In genomic region chr17:38724337-38724988, GRCh38 we compare ENCODE assay signal across 11 cellular contexts. TPM values are rescaled to one million over a fixed set of nuclear protein-coding genes. Genes with fewer than 3 reads are reported as not detected.
DNase-seq lines count a peak whose midpoint lies in the region; ATAC-seq and TF ChIP-seq lines count a peak whose summit lies in the region.
"Had no signal": no experiment of that assay in that cellular context is flagged by ENCODE, and none has a peak within 500 bp of the region (broad histone marks: within the 10 kb centered on the region; RNA-seq: fewer than 3 reads in every experiment).

No MANE protein-coding gene starts in this region.

- POLR2A ChIA-PET in activated CD4-positive, alpha-beta T cell treated with anti-CD3 and anti-CD28 coated beads for 36 hours (lab: Charles Lee), result interaction anchor here (1.6 kb wide), 1 partner anchor 14 kb away, joined by 4 read pairs; no protein-coding TSS in a partner anchor
- POLR2A ChIA-PET in GM10248 (lab: Yijun Ruan, JAX), result no interaction called here

- peak overlapping the region; percentile 10 for H3K27ac Mint-ChIP-seq in activated CD4-positive, alpha-beta T cell treated with anti-CD3 and anti-CD28 coated beads for 36 hours
- no peak overlapping the region for H3K27ac Mint-ChIP-seq in activated T-helper 1 cell treated with anti-CD3 and anti-CD28 coated beads, Interleukin-12 subunit alpha, Interleukin-12 subunit beta, Interleukin-2, Interleukin-4 antibody, amounts not matched to agents 30 ng/mL and 10 ng/mL and 1 ng/mL, durations not matched to agents 14 hours and 24 hours and 36 hours
- H3K27ac Mint-ChIP-seq: T-helper 1 cell treated with Interleukin-12 subunit alpha and Interleukin-12 subunit beta and Interleukin-4 antibody, amounts not matched to agents 30 μg/mL and 1 μg/mL, for 36 hours had no signal

- H3K4me3 Mint-ChIP-seq in activated CD4-positive, alpha-beta T cell treated with anti-CD3 and anti-CD28 coated beads for 36 hours, result no peak overlapping the region
- H3K4me3 Mint-ChIP-seq in activated T-helper 1 cell treated with anti-CD3 and anti-CD28 coated beads, Interleukin-12 subunit alpha, Interleukin-12 subunit beta, Interleukin-2, Interleukin-4 antibody, amounts not matched to agents 30 ng/mL and 10 ng/mL and 1 ng/mL, durations not matched to agents 14 hours and 24 hours and 36 hours, result no peak overlapping the region
- H3K4me3 Mint-ChIP-seq: T-helper 1 cell treated with Interleukin-12 subunit alpha and Interleukin-12 subunit beta and Interleukin-4 antibody, amounts not matched to agents 30 μg/mL and 1 μg/mL, for 36 hours had no signal

- no peak for ATAC-seq in activated CD4-positive, alpha-beta T cell treated with anti-CD3 and anti-CD28 coated beads for 36 hours
- ATAC-seq in left cardiac atrium, result peak; percentile 50 to 68

- TF ChIP-seq CTCF in GM10248 (IDR thresholded peaks at IDR 0.05; ENCODE audit: control extremely low read depth, extremely low read depth, low read depth, missing control alignments), result no peak

- no peaks in the 10 kb centered on the region for H3K27me3 Mint-ChIP-seq in activated CD4-positive, alpha-beta T cell treated with anti-CD3 and anti-CD28 coated beads for 36 hours
- no peaks in the 10 kb centered on the region for H3K27me3 Mint-ChIP-seq in activated T-helper 1 cell treated with anti-CD3 and anti-CD28 coated beads, Interleukin-12 subunit alpha, Interleukin-12 subunit beta, Interleukin-2, Interleukin-4 antibody, amounts not matched to agents 30 ng/mL and 10 ng/mL and 1 ng/mL, durations not matched to agents 14 hours and 24 hours and 36 hours (ENCODE audit: insufficient read depth)

- intact Hi-C loops in activated CD4-positive, alpha-beta T cell treated with anti-CD3 and anti-CD28 coated beads for 36 hours (cut with DNase I, micrococcal nuclease), result no loop called here
- intact Hi-C loops in left cardiac atrium (cut with DNase I), result no loop called here
- intact Hi-C loops in activated T-helper 1 cell treated with anti-CD3 and anti-CD28 coated beads, Interleukin-12 subunit alpha, Interleukin-12 subunit beta, Interleukin-2, Interleukin-4 antibody, amounts not matched to agents 30 ng/mL and 10 ng/mL and 1 ng/mL, durations not matched to agents 14 hours and 24 hours and 36 hours (cut with micrococcal nuclease), result no loop called here

- no peak for DNase-seq in activated CD4-positive, alpha-beta T cell treated with anti-CD3 and anti-CD28 coated beads for 36 hours
- DNase-seq in activated CD4-positive, alpha-beta T cell treated with anti-CD3 and anti-CD28 coated beads, Interleukin-2, amount 50 U/mL, for 1 hour, result no peak
- DNase-seq in SHP77 treated with DMSO at 0.1 percent for 48 hours (lab: John Stamatoyannopoulos, UW), result peak; percentile 89
- peak; percentile 68 for DNase-seq in left cardiac atrium
- no peak for DNase-seq in GM10248 (ENCODE audit: extremely low spot score)
- DNase-seq in GM19238 (ENCODE audit: insufficient read length, low spot score), result no peak
- no peak for DNase-seq in activated T-helper 1 cell treated with anti-CD3 and anti-CD28 coated beads, Interleukin-12 subunit alpha, Interleukin-12 subunit beta, Interleukin-2, Interleukin-4 antibody, amounts not matched to agents 30 ng/mL and 10 ng/mL and 1 ng/mL, durations not matched to agents 14 hours and 24 hours and 36 hours (ENCODE audit: low spot score)
- DNase-seq: ACHN; stimulated activated naive CD4-positive, alpha-beta T cell treated with Interleukin-2 at 50 U/mL for 16 hours had no signal

- peaks cover 63% of the 10 kb centered on the region for H3K4me1 Mint-ChIP-seq in activated CD4-positive, alpha-beta T cell treated with anti-CD3 and anti-CD28 coated beads for 36 hours
- peaks cover 35% of the 10 kb centered on the region for H3K4me1 Mint-ChIP-seq in activated T-helper 1 cell treated with anti-CD3 and anti-CD28 coated beads, Interleukin-12 subunit alpha, Interleukin-12 subunit beta, Interleukin-2, Interleukin-4 antibody, amounts not matched to agents 30 ng/mL and 10 ng/mL and 1 ng/mL, durations not matched to agents 14 hours and 24 hours and 36 hours (ENCODE audit: low read depth)

- CTCF ChIA-PET in activated CD4-positive, alpha-beta T cell treated with anti-CD3 and anti-CD28 coated beads for 36 hours (lab: Charles Lee), result interaction anchor here (1.1 to 1.8 kb wide), 2 partner anchors 14 to 28 kb away, joined by 4 to 5 read pairs; partner anchors contain the start of gene PSMB3
- CTCF ChIA-PET in GM10248 (lab: Yijun Ruan, JAX), result interaction anchor here (0.9 to 1.4 kb wide), 4 partner anchors 10 to 15 kb away, joined by 3 read pairs; no protein-coding TSS in a partner anchor

- H3K36me3 Mint-ChIP-seq in activated CD4-positive, alpha-beta T cell treated with anti-CD3 and anti-CD28 coated beads for 36 hours (ENCODE audit: low read depth), result peaks cover 48% of the 10 kb centered on the region
- H3K36me3 Mint-ChIP-seq in activated T-helper 1 cell treated with anti-CD3 and anti-CD28 coated beads, Interleukin-12 subunit alpha, Interleukin-12 subunit beta, Interleukin-2, Interleukin-4 antibody, amounts not matched to agents 30 ng/mL and 10 ng/mL and 1 ng/mL, durations not matched to agents 14 hours and 24 hours and 36 hours (ENCODE audit: low read depth), result peaks cover 27% of the 10 kb centered on the region

- H3K9me3 Mint-ChIP-seq in activated CD4-positive, alpha-beta T cell treated with anti-CD3 and anti-CD28 coated beads for 36 hours (ENCODE audit: low read depth), result no peaks in the 10 kb centered on the region
- no peaks in the 10 kb centered on the region for H3K9me3 Mint-ChIP-seq in activated T-helper 1 cell treated with anti-CD3 and anti-CD28 coated beads, Interleukin-12 subunit alpha, Interleukin-12 subunit beta, Interleukin-2, Interleukin-4 antibody, amounts not matched to agents 30 ng/mL and 10 ng/mL and 1 ng/mL, durations not matched to agents 14 hours and 24 hours and 36 hours
- H3K9me3 Mint-ChIP-seq: T-helper 1 cell treated with Interleukin-12 subunit alpha and Interleukin-12 subunit beta and Interleukin-4 antibody, amounts not matched to agents 30 μg/mL and 1 μg/mL, for 36 hours had no signal

- peak overlapping the region; percentile 91 for H3K27ac ChIP-seq in temporal lobe (ENCODE audit: low read depth, low read length)

RNA-seq across cellular contexts. Expression of gene CISD3, which starts 5.7 kb away (rescaled TPM):
- total RNA-seq in activated CD4-positive, alpha-beta T cell treated with anti-CD3 and anti-CD28 coated beads for 36 hours, result 10 to 100 TPM; 49.4 to 58.6 TPM
- 10 to 100 TPM; 51.1 to 66.2 TPM for total RNA-seq in left cardiac atrium
- 0.98 TPM for total RNA-seq in temporal lobe
- 39.2 and 41.4 TPM in 2 replicates for total RNA-seq in activated T-helper 1 cell treated with anti-CD3 and anti-CD28 coated beads, Interleukin-12 subunit alpha, Interleukin-12 subunit beta, Interleukin-2, Interleukin-4 antibody, amounts not matched to agents 30 ng/mL and 10 ng/mL and 1 ng/mL, durations not matched to agents 14 hours and 24 hours and 36 hours

RNA-seq across cellular contexts. Expression of gene MLLT6, which starts 19.4 kb away (rescaled TPM):
- total RNA-seq in activated CD4-positive, alpha-beta T cell treated with anti-CD3 and anti-CD28 coated beads for 36 hours, result 100 to 1,000 TPM; 168 to 174 TPM
- 10 to 100 TPM; 76.1 to 88.9 TPM for total RNA-seq in left cardiac atrium
- 20.4 TPM for total RNA-seq in temporal lobe
- 250 and 252 TPM in 2 replicates for total RNA-seq in activated T-helper 1 cell treated with anti-CD3 and anti-CD28 coated beads, Interleukin-12 subunit alpha, Interleukin-12 subunit beta, Interleukin-2, Interleukin-4 antibody, amounts not matched to agents 30 ng/mL and 10 ng/mL and 1 ng/mL, durations not matched to agents 14 hours and 24 hours and 36 hours

RNA-seq across cellular contexts. Expression of gene PCGF2, which starts 23.7 kb away (rescaled TPM):
- 1 to 10 TPM; 1.6 to 1.7 TPM for total RNA-seq in activated CD4-positive, alpha-beta T cell treated with anti-CD3 and anti-CD28 coated beads for 36 hours
- total RNA-seq in left cardiac atrium (10 to 100 TPM; 28.2 to 45.2 TPM), temporal lobe (11.8 TPM)
- total RNA-seq in activated T-helper 1 cell treated with anti-CD3 and anti-CD28 coated beads, Interleukin-12 subunit alpha, Interleukin-12 subunit beta, Interleukin-2, Interleukin-4 antibody, amounts not matched to agents 30 ng/mL and 10 ng/mL and 1 ng/mL, durations not matched to agents 14 hours and 24 hours and 36 hours, result 3.7 and 4.6 TPM in 2 replicates

RNA-seq across cellular contexts. Expression of gene PSMB3, which starts 28.1 kb away (rescaled TPM):
- total RNA-seq in activated CD4-positive, alpha-beta T cell treated with anti-CD3 and anti-CD28 coated beads for 36 hours, result 100 to 1,000 TPM; 337 to 396 TPM
- 100 to 1,000 TPM; 139 to 163 TPM for total RNA-seq in left cardiac atrium
- total RNA-seq in temporal lobe, result 74.7 TPM
- 349 and 366 TPM in 2 replicates for total RNA-seq in activated T-helper 1 cell treated with anti-CD3 and anti-CD28 coated beads, Interleukin-12 subunit alpha, Interleukin-12 subunit beta, Interleukin-2, Interleukin-4 antibody, amounts not matched to agents 30 ng/mL and 10 ng/mL and 1 ng/mL, durations not matched to agents 14 hours and 24 hours and 36 hours

RNA-seq across cellular contexts. Expression of gene EPOP, which starts 49.7 kb away (rescaled TPM):
- 10 to 100 TPM; 31.8 to 37.3 TPM for total RNA-seq in activated CD4-positive, alpha-beta T cell treated with anti-CD3 and anti-CD28 coated beads for 36 hours
- total RNA-seq in left cardiac atrium, result 1 to 10 TPM; 1.4 to 3.9 TPM
- 0.49 TPM for total RNA-seq in temporal lobe
- total RNA-seq in activated T-helper 1 cell treated with anti-CD3 and anti-CD28 coated beads, Interleukin-12 subunit alpha, Interleukin-12 subunit beta, Interleukin-2, Interleukin-4 antibody, amounts not matched to agents 30 ng/mL and 10 ng/mL and 1 ng/mL, durations not matched to agents 14 hours and 24 hours and 36 hours, result 56.5 and 58.8 TPM in 2 replicates

Comparison
In these comparisons a context has a peak if more than half of its experiments do, and no peak if none do; other contexts are left out.
1. DNase-seq: peak in SHP77 treated with DMSO at 0.1 percent for 48 hours (single experiment) and left cardiac atrium (single experiment); none in activated CD4-positive, alpha-beta T cell treated with anti-CD3 and anti-CD28 coated beads for 36 hours (single experiment), activated CD4-positive, alpha-beta T cell treated with anti-CD3 and anti-CD28 coated beads, Interleukin-2, amount 50 U/mL, for 1 hour (single experiment), GM10248 (single experiment), GM19238 (single experiment) and activated T-helper 1 cell treated with anti-CD3 and anti-CD28 coated beads, Interleukin-12 subunit alpha, Interleukin-12 subunit beta, Interleukin-2, Interleukin-4 antibody, amounts not matched to agents 30 ng/mL and 10 ng/mL and 1 ng/mL, durations not matched to agents 14 hours and 24 hours and 36 hours (single experiment).
2. RNA of gene CISD3, which starts 5.7 kb away (total RNA-seq): 51.1 to 66.2 TPM in left cardiac atrium, 49.4 to 58.6 TPM in activated CD4-positive, alpha-beta T cell treated with anti-CD3 and anti-CD28 coated beads for 36 hours and 39.2 to 41.4 TPM in activated T-helper 1 cell treated with anti-CD3 and anti-CD28 coated beads, Interleukin-12 subunit alpha, Interleukin-12 subunit beta, Interleukin-2, Interleukin-4 antibody, amounts not matched to agents 30 ng/mL and 10 ng/mL and 1 ng/mL, durations not matched to agents 14 hours and 24 hours and 36 hours; 0.98 TPM in temporal lobe (single experiment); every median in the first group is over 10 times any median in the second.